22 cellular contexts compared by ENCODE assay signal in genomic region chr1:9586147-9586766, GRCh38.
"Had no signal": no experiment of that assay in that cellular context is flagged by ENCODE, and none has a peak within 500 bp of the region (broad histone marks: within the 10 kb centered on the region; RNA-seq: fewer than 3 reads in every experiment).

No MANE protein-coding gene starts in this region.

- H3K4me3 ChIP-seq: adrenal gland, SJSA1 had no signal

- H3K9me3 ChIP-seq: adrenal gland had no signal

- DNase-seq: activated CD4-positive, alpha-beta T cell treated with anti-CD3 and anti-CD28 coated beads for 48 hours; activated CD4-positive, alpha-beta T cell treated with anti-CD3 and anti-CD28 coated beads, Interleukin-2, amount 50 U/mL, for 4 hours; activated CD4-positive, CD25-positive, alpha-beta regulatory T cell treated with anti-CD3 and anti-CD28 coated beads, Interleukin-2, amount 50 U/mL, for 72 hours; activated CD8-positive, alpha-beta memory T cell treated with anti-CD3 and anti-CD28 coated beads, Interleukin-2, amount 50 U/mL, for 48 hours; activated CD8-positive, alpha-beta T cell treated with anti-CD3 and anti-CD28 coated beads, Interleukin-2, amount 10 ng/mL, durations not matched to agents 7 days and 5 days; activated gamma-delta T cell; activated naive CD4-positive, alpha-beta T cell treated with anti-CD3 and anti-CD28 coated beads for 36 hours; activated naive CD8-positive, alpha-beta T cell treated with anti-CD3 and anti-CD28 coated beads, Interleukin-2, amount 10 ng/mL, durations not matched to agents 7 days and 5 days; activated T-cell treated with anti-CD3 and anti-CD28 coated beads, Interleukin-2, amount 50 U/mL, for 1 hour; adrenal gland; anterior cingulate cortex; caudate nucleus; IMR-90; KG1; NCI-H1092; NCI-H1930; NCI-H2107; NCI-H510A treated with DMSO at 0.1 percent for 48 hours; PC-3; SHP77 had no signal

- H3K27ac ChIP-seq: adrenal gland, SJSA1 had no signal

- H3K27me3 ChIP-seq: adrenal gland, SJSA1 had no signal

- ATAC-seq: activated CD8-positive, alpha-beta T cell treated with anti-CD3 and anti-CD28 coated beads, Interleukin-2, amount 10 ng/mL, durations not matched to agents 7 days and 5 days; PC-3; WTC11 had no signal

- H3K36me3 ChIP-seq: adrenal gland had no signal
